10 cellular contexts compared by ENCODE assay signal in genomic region chr2:224268441-224268840, GRCh38.
A peak's percentile ranks its signal among the peaks of the same experiment; 100 is the strongest.
DNase-seq lines count a peak whose midpoint lies in the region; ATAC-seq, FAIRE-seq and TF ChIP-seq lines count a peak whose summit lies in the region.
"Had no signal": no experiment of that assay in that cellular context is flagged by ENCODE, and none has a peak within 500 bp of the region (broad histone marks: within the 10 kb centered on the region; RNA-seq: fewer than 3 reads in every experiment).

No MANE protein-coding gene starts in this region.

- H3K4me1 ChIP-seq in astrocyte (ENCODE audit: insufficient read depth, low read length): peaks cover 8% of the 10 kb centered on the region

- H3K36me3 Mint-ChIP-seq in astrocyte (ENCODE audit: low read depth, unreplicated experiment): no peaks in the 10 kb centered on the region
- H3K36me3 Mint-ChIP-seq in activated T-cell treated with anti-CD3 and anti-CD28 coated beads, Interleukin-2, amount 50 U/mL, for 4 hours (ENCODE audit: insufficient read depth): no peaks in the 10 kb centered on the region

- H3K27ac ChIP-seq in 22Rv1: peak overlapping the region; percentile 80
- H3K27ac ChIP-seq in astrocyte (ENCODE audit: low read depth, low read length): peak overlapping the region; percentile 59

- no peaks in the 10 kb centered on the region for H3K9me3 ChIP-seq in astrocyte (ENCODE audit: insufficient read depth, low read depth, low read length)

- no peak overlapping the region for H3K4me3 Mint-ChIP-seq in astrocyte (ENCODE audit: unreplicated experiment)
- H3K4me3 Mint-ChIP-seq in activated T-cell treated with anti-CD3 and anti-CD28 coated beads, Interleukin-2, amount 50 U/mL, for 4 hours: no peak overlapping the region
- H3K4me3 Mint-ChIP-seq: CD4-positive, alpha-beta T cell had no signal

- no peaks in the 10 kb centered on the region for H4K20me1 ChIP-seq in astrocyte (ENCODE audit: insufficient read depth, low read length)

- ATAC-seq in HG02885 (IDR thresholded peaks at IDR 0.05; ENCODE audit: poor library complexity, unreplicated experiment): no peak
- ATAC-seq in activated T-cell treated with anti-CD3 and anti-CD28 coated beads, Interleukin-2, amount 50 U/mL, for 4 hours: no peak

- no peak for FAIRE-seq in astrocyte (lab: Jason Lieb, UNC)
- no peak for FAIRE-seq in GM19239 (lab: Jason Lieb, UNC)

- peak overlapping the region; percentile 67 for H3K4me2 ChIP-seq in astrocyte (ENCODE audit: low read length)

- peaks cover 18% of the 10 kb centered on the region for H3K4me1 Mint-ChIP-seq in astrocyte (ENCODE audit: low read depth, unreplicated experiment)
- no peaks in the 10 kb centered on the region for H3K4me1 Mint-ChIP-seq in activated T-cell treated with anti-CD3 and anti-CD28 coated beads, Interleukin-2, amount 50 U/mL, for 4 hours (ENCODE audit: low read depth)

- no peaks in the 10 kb centered on the region for H3K27me3 Mint-ChIP-seq in astrocyte (ENCODE audit: low read depth, unreplicated experiment)
- peaks cover 8% of the 10 kb centered on the region for H3K27me3 Mint-ChIP-seq in activated T-cell treated with anti-CD3 and anti-CD28 coated beads, Interleukin-2, amount 50 U/mL, for 4 hours (ENCODE audit: low read depth)

- H2AFZ ChIP-seq in astrocyte (ENCODE audit: low read depth, low read length): peak overlapping the region; percentile 54

- peak overlapping the region; percentile 38 for H3K27ac Mint-ChIP-seq in astrocyte (ENCODE audit: unreplicated experiment)
- H3K27ac Mint-ChIP-seq: CD4-positive, alpha-beta T cell had no signal

- no peak overlapping the region for H3K9ac ChIP-seq in astrocyte (ENCODE audit: low read length)

- H3K9me3 Mint-ChIP-seq in astrocyte (ENCODE audit: unreplicated experiment): no peaks in the 10 kb centered on the region
- H3K9me3 Mint-ChIP-seq in activated T-cell treated with anti-CD3 and anti-CD28 coated beads, Interleukin-2, amount 50 U/mL, for 4 hours: no peaks in the 10 kb centered on the region
- H3K9me3 Mint-ChIP-seq: CD4-positive, alpha-beta T cell had no signal

- TF ChIP-seq CTCF in 22Rv1 (IDR thresholded peaks at IDR 0.05): no peak
- TF ChIP-seq CTCF in astrocyte (IDR thresholded peaks at IDR 0.05; ENCODE audit: insufficient read depth, low read depth, low read length): no peak

- H3K79me2 ChIP-seq in astrocyte (ENCODE audit: insufficient read depth, low read length): no peaks in the 10 kb centered on the region

- H3K36me3 ChIP-seq in astrocyte (ENCODE audit: insufficient read depth, low read length): no peaks in the 10 kb centered on the region

- DNase-seq in HS-5 (ENCODE audit: low read depth): peak; percentile 53
- peak; percentile 91 for DNase-seq in astrocyte (ENCODE audit: low read depth)
- DNase-seq in kidney tubule cell (ENCODE audit: low spot score): peak; percentile 49
- no peak for DNase-seq in GM19239 (ENCODE audit: insufficient read length, low spot score)
- DNase-seq in activated T-cell treated with anti-CD3 and anti-CD28 coated beads, Interleukin-2, amount 50 U/mL, for 4 hours: no peak
- no peak for DNase-seq in activated naive CD4-positive, alpha-beta T cell (lab: John Stamatoyannopoulos, UW)
- DNase-seq: caudate nucleus; CD4-positive, alpha-beta T cell had no signal

- H3K27me3 ChIP-seq in astrocyte (ENCODE audit: insufficient read depth, low read length): no peaks in the 10 kb centered on the region

- H3K4me3 ChIP-seq in astrocyte (ENCODE audit: insufficient read depth, low read depth, low read length): no peak overlapping the region

Comparison
In these comparisons a context has a peak if more than half of its experiments do, and no peak if none do; other contexts are left out.
1. DNase-seq: peak in HS-5 (single experiment), astrocyte (single experiment) and kidney tubule cell (single experiment); none in GM19239 (single experiment), activated T-cell treated with anti-CD3 and anti-CD28 coated beads, Interleukin-2, amount 50 U/mL, for 4 hours (single experiment) and activated naive CD4-positive, alpha-beta T cell (0 of 4).